ENCODE assay signal across 8 cellular contexts in genomic region chr18:23225518-23225917, GRCh38.
DNase-seq lines count a peak whose midpoint lies in the region; ATAC-seq and TF ChIP-seq lines count a peak whose summit lies in the region.

No MANE protein-coding gene starts in this region.

- no peak overlapping the region for H3K23ac ChIP-seq in IMR-90 (ENCODE audit: low read depth, low read length)

- CTCF ChIA-PET in AG04449 (lab: Yijun Ruan, JAX): interaction anchor here (0.7 to 3.0 kb wide), 9 partner anchors 10 to 194 kb away, joined by 3 to 12 read pairs (median 3); no protein-coding TSS in a partner anchor
- CTCF ChIA-PET in IMR-90 (lab: Yijun Ruan, JAX): interaction anchor here (0.6 to 1.0 kb wide), 4 partner anchors 28 to 478 kb away, joined by 3 to 6 read pairs (median 4); no protein-coding TSS in a partner anchor

- no peaks in the 10 kb centered on the region for H3K9me3 ChIP-seq in IMR-90 (ENCODE audit: control insufficient read depth, insufficient read depth, low read length)
- no peaks in the 10 kb centered on the region for H3K9me3 ChIP-seq in colonic mucosa
- no peaks in the 10 kb centered on the region for H3K9me3 ChIP-seq in muscle layer of duodenum (ENCODE audit: control insufficient read depth in 1 of 2, low read length in 2 of 2)

- peaks cover 38% of the 10 kb centered on the region for H3K4me1 ChIP-seq in IMR-90 (ENCODE audit: control insufficient read depth, insufficient read depth, low read length)
- no peaks in the 10 kb centered on the region for H3K4me1 ChIP-seq in colonic mucosa
- H3K4me1 ChIP-seq in muscle layer of duodenum (ENCODE audit: control insufficient read depth in 1 of 2, insufficient read depth in 2 of 2, low read length in 2 of 2): peaks cover 13 to 32% of the 10 kb centered on the region in 2 donors

- peak overlapping the region; percentile 73 for H3K4me2 ChIP-seq in IMR-90 (ENCODE audit: low read depth, low read length)

- H4K8ac ChIP-seq in IMR-90 (ENCODE audit: low read depth in 2 of 2, low read length in 2 of 2): peak overlapping the region in 1 of 2 experiments; percentile 68; a peak in 2 of 4 replicates

- peak overlapping the region; percentile 97 for H4K5ac ChIP-seq in IMR-90 (ENCODE audit: low read depth, low read length)

- H3K4me3 ChIP-seq in AG04449 (ENCODE audit: low read depth, low read length) (no peak overlapping the region), IMR-90 (ENCODE audit: insufficient read depth, low read depth, low read length) (no peak overlapping the region), colonic mucosa (no peak overlapping the region), muscle layer of duodenum (ENCODE audit: low read depth in 1 of 2, low read length in 2 of 2) (no peak overlapping the region)

- no CpG with 5 or more reads among the region's 2 CpGs for WGBS in IMR-90 (ENCODE audit: extremely low coverage in 2 of 2, insufficient read length in 1 of 2), 2 experiments

- H3K27ac ChIP-seq in IMR-90 (ENCODE audit: insufficient read depth, low read length): peak overlapping the region; percentile 99
- H3K27ac ChIP-seq in colonic mucosa: peak overlapping the region; percentile 57
- peak overlapping the region; percentile 34 for H3K27ac ChIP-seq in muscle layer of duodenum (ENCODE audit: low read length)

- in situ Hi-C loops in IMR-90 (cut with MboI; ENCODE audit: low sequenced_read_pairs): no loop called here

- H2BK120ac ChIP-seq in IMR-90 (ENCODE audit: low read depth, low read length): peak overlapping the region; percentile 69

- no peak for TF ChIP-seq CTCF in AG04449 (IDR thresholded peaks at IDR 0.05; ENCODE audit: insufficient read depth, low read length, missing control alignments)
- TF ChIP-seq CTCF in IMR-90 (conservative IDR thresholded peaks at IDR 0.05; ENCODE audit: low read depth, low read length): no peak
- no peak for TF ChIP-seq CTCF in colonic mucosa (IDR thresholded peaks at IDR 0.05)

- H2AFZ ChIP-seq in IMR-90 (replicated peaks; ENCODE audit: low read length, poor library complexity): no peak overlapping the region

- no peaks in the 10 kb centered on the region for H3K27me3 ChIP-seq in IMR-90 (ENCODE audit: control insufficient read depth, insufficient read depth, low read length)
- no peaks in the 10 kb centered on the region for H3K27me3 ChIP-seq in colonic mucosa
- no peaks in the 10 kb centered on the region for H3K27me3 ChIP-seq in muscle layer of duodenum (ENCODE audit: low read depth, low read length)

- DNase-seq in AG04449 (ENCODE audit: low read depth, low spot score): peak; percentile 89
- DNase-seq in IMR-90: peak; percentile 97
- DNase-seq in colonic mucosa: no peak
- DNase-seq in inferior parietal cortex (ENCODE audit: extremely low spot score): no peak
- no peak for DNase-seq in NCI-H2107 treated with DMSO at 0.1 percent for 48 hours (lab: John Stamatoyannopoulos, UW; ENCODE audit: unreplicated experiment)

- no peak overlapping the region; the same call in 1 of the 2 replicates for H3K56ac ChIP-seq in IMR-90 (ENCODE audit: extremely low read depth, insufficient read depth, low read length)

- H2BK15ac ChIP-seq in IMR-90 (ENCODE audit: low read depth, low read length): no peak overlapping the region

- H3K36me3 ChIP-seq in IMR-90 (ENCODE audit: control insufficient read depth, insufficient read depth, low read length) (peaks cover 10% of the 10 kb centered on the region), colonic mucosa (no peaks in the 10 kb centered on the region), muscle layer of duodenum (ENCODE audit: control insufficient read depth in 1 of 2, insufficient read depth in 2 of 2, low read length in 2 of 2) (no peaks in the 10 kb centered on the region)

- H4K20me1 ChIP-seq in IMR-90 (ENCODE audit: insufficient read depth, low read length): peaks cover 11% of the 10 kb centered on the region; the same call in 1 of the 2 replicates

- TF ChIP-seq RAD21 in IMR-90 (IDR thresholded peaks at IDR 0.05; ENCODE audit: low read length): peak; percentile 7; the same call in 1 of the 2 replicates

- BruUV-seq in IMR-90 (replicated peaks; lab: Mats Ljungman, UMichigan): no TSS peak

- intact Hi-C loops in IMR-90 (cut with micrococcal nuclease): loop anchor here (1.0 to 5.0 kb wide), 4 partner anchors 77 to 193 kb away; partner anchors contain the start of gene CABLES1
- intact Hi-C loops in colonic mucosa (cut with DNase I): no loop called here

- H3K14ac ChIP-seq in IMR-90 (replicated peaks; ENCODE audit: low read depth, low read length): peak overlapping the region; percentile 49; the same call in 1 of the 2 replicates

- H3K9ac ChIP-seq in IMR-90 (ENCODE audit: low read depth, low read length) (peak overlapping the region; percentile 27; the same call in 1 of the 2 replicates), colonic mucosa (ENCODE audit: low read depth in 2 of 2, low read length in 2 of 2) (no peak overlapping the region)

- POLR2A ChIA-PET in AG04449 (lab: Yijun Ruan, JAX): interaction anchor here (0.9 to 1.5 kb wide), 2 partner anchors 13 to 90 kb away, joined by 4 read pairs; no protein-coding TSS in a partner anchor
- POLR2A ChIA-PET in IMR-90 (lab: Charles Lee; ENCODE audit: unreplicated experiment): interaction anchor here (0.8 kb wide), 1 partner anchor 94 kb away, joined by 4 read pairs; no protein-coding TSS in a partner anchor

- ATAC-seq in IMR-90 (ENCODE audit: low read depth) (peak; percentile 77), HG03135 (IDR thresholded peaks at IDR 0.05; ENCODE audit: unreplicated experiment) (no peak), GM18505 (IDR thresholded peaks at IDR 0.05; ENCODE audit: unreplicated experiment) (no peak)

- H3K9me1 ChIP-seq in IMR-90 (ENCODE audit: insufficient read depth, low read length): peaks cover 14% of the 10 kb centered on the region

- dilution Hi-C loops in IMR-90 (cut with HindIII; ENCODE audit: low sequenced_read_pairs, unreplicated experiment): no loop called here

- no peak overlapping the region for H2AK5ac ChIP-seq in IMR-90 (ENCODE audit: low read depth, low read length)

- no peak for TF ChIP-seq POLR2A in IMR-90 (IDR thresholded peaks at IDR 0.05; ENCODE audit: low read depth, low read length)
- TF ChIP-seq POLR2A in GM18505 (IDR thresholded peaks at IDR 0.05; ENCODE audit: borderline replicate concordance, extremely low read depth, insufficient read depth, insufficient read length): no peak

- peak overlapping the region; percentile 62 for H3K4ac ChIP-seq in IMR-90 (ENCODE audit: low read depth, low read length)

- H4K91ac ChIP-seq in IMR-90 (ENCODE audit: insufficient read depth, low read depth, low read length): peak overlapping the region; percentile 40; the same call in 1 of the 2 replicates

- H3K79me1 ChIP-seq in IMR-90 (ENCODE audit: low read depth in 1 of 2, low read length in 2 of 2): peaks cover 0 to 24% of the 10 kb centered on the region in 2 experiments; a peak in 3 of 4 replicates

- peak overlapping the region; percentile 96 for H3K18ac ChIP-seq in IMR-90 (ENCODE audit: low read depth, low read length)

- peak overlapping the region; percentile 95 for H2BK5ac ChIP-seq in IMR-90 (ENCODE audit: low read depth, low read length, poor library complexity, severe bottlenecking)

- H2BK20ac ChIP-seq in IMR-90 (ENCODE audit: low read depth, low read length): peak overlapping the region; percentile 60

- H2AK9ac ChIP-seq in IMR-90 (replicated peaks; ENCODE audit: low read depth, low read length, poor library complexity): no peak overlapping the region

TF ChIP-seq in IMR-90, 13 proteins besides CTCF, POLR2A, EP300 and RAD21:
- no peak for TF ChIP-seq RCOR1 (IDR thresholded peaks at IDR 0.05; ENCODE audit: insufficient replicate concordance, low read length)
- TF ChIP-seq MAFK (IDR thresholded peaks at IDR 0.05; ENCODE audit: low read depth, low read length): no peak
- no peak for TF ChIP-seq RFX5 (IDR thresholded peaks at IDR 0.05; ENCODE audit: low read depth, low read length)
- TF ChIP-seq MXI1 (IDR thresholded peaks at IDR 0.05; ENCODE audit: borderline replicate concordance, low read depth, low read length): no peak
- 0 out of 2 replicates have a peak, but pooled peaks have one; percentile 19 for TF ChIP-seq SMC3 (IDR thresholded peaks at IDR 0.05; ENCODE audit: low read depth, low read length)
- no peak for TF ChIP-seq USF2 (IDR thresholded peaks at IDR 0.05; ENCODE audit: low read depth, low read length)
- TF ChIP-seq CHD1 (IDR thresholded peaks at IDR 0.05; ENCODE audit: low read depth, low read length): no peak
- TF ChIP-seq CEBPB (IDR thresholded peaks at IDR 0.05; ENCODE audit: low read depth, low read length): peak; percentile 59; the same call in 1 of the 2 replicates
- TF ChIP-seq NFE2L2 (IDR thresholded peaks at IDR 0.05; ENCODE audit: low read depth, low read length): no peak
- TF ChIP-seq, protein P1, sequence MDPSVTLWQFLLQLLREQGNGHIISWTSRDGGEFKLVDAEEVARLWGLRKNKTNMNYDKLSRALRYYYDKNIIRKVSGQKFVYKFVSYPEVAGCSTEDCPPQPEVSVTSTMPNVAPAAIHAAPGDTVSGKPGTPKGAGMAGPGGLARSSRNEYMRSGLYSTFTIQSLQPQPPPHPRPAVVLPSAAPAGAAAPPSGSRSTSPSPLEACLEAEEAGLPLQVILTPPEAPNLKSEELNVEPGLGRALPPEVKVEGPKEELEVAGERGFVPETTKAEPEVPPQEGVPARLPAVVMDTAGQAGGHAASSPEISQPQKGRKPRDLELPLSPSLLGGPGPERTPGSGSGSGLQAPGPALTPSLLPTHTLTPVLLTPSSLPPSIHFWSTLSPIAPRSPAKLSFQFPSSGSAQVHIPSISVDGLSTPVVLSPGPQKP (IDR thresholded peaks at IDR 0.05; ENCODE audit: borderline replicate concordance, low read depth, low read length): no peak
- no peak for TF ChIP-seq BHLHE40 (IDR thresholded peaks at IDR 0.05; ENCODE audit: low read depth, low read length)
- TF ChIP-seq MAZ (IDR thresholded peaks at IDR 0.05; ENCODE audit: borderline replicate concordance, low read depth, low read length): no peak
- TF ChIP-seq FOS (IDR thresholded peaks at IDR 0.05; ENCODE audit: low read depth, low read length): peak; percentile 67
TF ChIP-seq in IMR-90: peak in this region for 3.

Comparison
In these comparisons a context has a peak if more than half of its experiments do, and no peak if none do; other contexts are left out.
1. DNase-seq: peak in AG04449 (single experiment) and IMR-90 (single experiment); none in colonic mucosa (single experiment), inferior parietal cortex (single experiment) and NCI-H2107 treated with DMSO at 0.1 percent for 48 hours (single experiment).
2. H3K27ac ChIP-seq: peak in every context shown above with its lines; median percentile 99 in IMR-90; 57 in colonic mucosa; 34 in muscle layer of duodenum.